ENCODE assay signal across 13 cellular contexts in genomic region chr4:38930199-38930598, GRCh38.
DNase-seq lines count a peak whose midpoint lies in the region; ATAC-seq and TF ChIP-seq lines count a peak whose summit lies in the region.
"Had no signal": no experiment of that assay in that cellular context is flagged by ENCODE, and none has a peak within 500 bp of the region (broad histone marks: within the 10 kb centered on the region; RNA-seq: fewer than 3 reads in every experiment).

No MANE protein-coding gene starts in this region.

- POLR2A ChIA-PET in WTC11 (lab: Charles Lee) = no interaction called here
- POLR2A ChIA-PET in MCF 10A (lab: Yijun Ruan, JAX) = no interaction called here

- BruUV-seq in MCF 10A (replicated peaks; lab: Mats Ljungman, UMichigan) = no TSS peak

- no peak overlapping the region for H3K27ac Mint-ChIP-seq in WTC11
- no peak overlapping the region for H3K27ac Mint-ChIP-seq in MCF 10A (ENCODE audit: low read depth, unreplicated experiment)

- no peaks in the 10 kb centered on the region for H3K9me3 Mint-ChIP-seq in WTC11
- no peaks in the 10 kb centered on the region for H3K9me3 Mint-ChIP-seq in MCF 10A (ENCODE audit: unreplicated experiment)

- ATAC-seq in HG03159 (IDR thresholded peaks at IDR 0.05; ENCODE audit: unreplicated experiment) (peak; percentile 70), WTC11 (no peak)
- ATAC-seq: HCT116 had no signal

- DNase-seq in GM12865 (ENCODE audit: low read depth) (peak; percentile 51), GM19238 (ENCODE audit: insufficient read length, low spot score) (peak; percentile 21), left kidney (ENCODE audit: low read depth, low spot score) (peak; percentile 59), WTC11 (ENCODE audit: low spot score) (no peak), MCF 10A (ENCODE audit: unreplicated experiment) (no peak), epidermal melanocyte (ENCODE audit: insufficient read length, low spot score) (no peak)
- no peak for DNase-seq in activated CD4-positive, alpha-beta T cell treated with anti-CD3 and anti-CD28 coated beads, Interleukin-2, amount 50 U/mL, for 48 hours
- DNase-seq: aorta; effector CD4-positive, alpha-beta T cell; foreskin melanocyte; kidney glomerular epithelial cell had no signal

- intact Hi-C loops in MCF 10A (cut with micrococcal nuclease) = no loop called here

- no peak overlapping the region for H3K4me3 ChIP-seq in GM12865 (ENCODE audit: low read depth, low read length)

- H3K27me3 Mint-ChIP-seq in WTC11 (ENCODE audit: low read depth) (no peaks in the 10 kb centered on the region; the same call in 1 of the 2 replicates), MCF 10A (ENCODE audit: insufficient read depth, unreplicated experiment) (no peaks in the 10 kb centered on the region)

- H3K4me1 Mint-ChIP-seq in WTC11 (no peaks in the 10 kb centered on the region), MCF 10A (ENCODE audit: insufficient read depth, unreplicated experiment) (no peaks in the 10 kb centered on the region)

- H3K4me3 Mint-ChIP-seq in WTC11 (no peak overlapping the region), MCF 10A (ENCODE audit: unreplicated experiment) (no peak overlapping the region)

- TF ChIP-seq CTCF in GM12865 (IDR thresholded peaks at IDR 0.05; ENCODE audit: insufficient read depth, low read depth, low read length, missing control alignments) (no peak), WTC11 (IDR thresholded peaks at IDR 0.05) (no peak), MCF 10A (IDR thresholded peaks at IDR 0.05; ENCODE audit: unreplicated experiment) (no peak)

- peaks cover 8% of the 10 kb centered on the region for H3K36me3 Mint-ChIP-seq in WTC11
- H3K36me3 Mint-ChIP-seq in MCF 10A (ENCODE audit: insufficient read depth, unreplicated experiment) = peaks cover 43% of the 10 kb centered on the region

- CTCF ChIA-PET in WTC11 (lab: Charles Lee) = no interaction called here
- CTCF ChIA-PET in MCF 10A (lab: Yijun Ruan, JAX) = interaction anchor here (0.7 kb wide), 1 partner anchor 206 kb away, joined by 3 read pairs; no protein-coding TSS in a partner anchor

TF ChIP-seq in WTC11, 78 proteins besides CTCF, POLR2A, EP300 and RAD21:
- TF ChIP-seq MLX (CRISPR knock-in tag; IDR thresholded peaks at IDR 0.05) (no peak), ELF4 (CRISPR knock-in tag; IDR thresholded peaks at IDR 0.05; ENCODE audit: low read depth) (no peak), EMX1 (CRISPR knock-in tag; IDR thresholded peaks at IDR 0.05) (no peak), ESRRA (CRISPR knock-in tag; IDR thresholded peaks at IDR 0.05; ENCODE audit: borderline replicate concordance) (no peak), USF2 (CRISPR knock-in tag; IDR thresholded peaks at IDR 0.05) (no peak), CREM (CRISPR knock-in tag; IDR thresholded peaks at IDR 0.05) (no peak), PRDM15 (CRISPR knock-in tag; IDR thresholded peaks at IDR 0.05) (no peak), MYBL2 (CRISPR knock-in tag; IDR thresholded peaks at IDR 0.05) (no peak), CBFB (CRISPR knock-in tag; IDR thresholded peaks at IDR 0.05; ENCODE audit: low read depth) (no peak), ZNF138 (CRISPR knock-in tag; conservative IDR thresholded peaks at IDR 0.05) (no peak), CREB1 (CRISPR knock-in tag; IDR thresholded peaks at IDR 0.05) (no peak), KAT7 (CRISPR knock-in tag; IDR thresholded peaks at IDR 0.05; ENCODE audit: borderline replicate concordance) (no peak), NFYB (CRISPR knock-in tag; conservative IDR thresholded peaks at IDR 0.05; ENCODE audit: low read depth) (no peak), ATF1 (CRISPR knock-in tag; IDR thresholded peaks at IDR 0.05) (no peak), STAT6 (CRISPR knock-in tag; conservative IDR thresholded peaks at IDR 0.05; ENCODE audit: low read depth) (no peak), ZNF396 (CRISPR knock-in tag; IDR thresholded peaks at IDR 0.05; ENCODE audit: borderline replicate concordance) (no peak)
TF ChIP-seq in WTC11: peak in this region for 0.

Comparison
In these comparisons a context has a peak if more than half of its experiments do, and no peak if none do; other contexts are left out.
1. DNase-seq: peak in GM12865 (single experiment), GM19238 (single experiment) and left kidney (single experiment); none in WTC11 (single experiment), MCF 10A (single experiment), epidermal melanocyte (single experiment) and activated CD4-positive, alpha-beta T cell treated with anti-CD3 and anti-CD28 coated beads, Interleukin-2, amount 50 U/mL, for 48 hours (0 of 2).